ENCODE assay signal across 14 cellular contexts in the genomic region with DNA sequence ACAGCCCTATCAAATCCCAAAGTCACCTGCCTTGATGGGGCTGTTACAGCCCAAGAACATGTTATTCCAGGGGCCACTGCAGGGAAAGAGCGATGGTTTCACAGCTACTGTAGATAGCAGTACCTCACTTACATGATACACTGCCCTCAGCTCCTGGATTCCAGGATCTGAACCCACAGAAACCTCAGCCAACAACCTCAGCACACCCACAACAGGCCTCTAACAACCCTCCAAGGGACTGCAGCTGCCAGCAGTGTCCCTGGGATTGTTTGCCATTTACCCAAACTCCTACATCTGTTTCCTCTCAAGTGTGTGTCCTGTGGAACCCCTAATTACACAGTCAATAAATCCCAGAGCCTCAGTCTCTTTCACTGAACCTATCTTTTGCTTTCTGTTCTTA. TPM values are rescaled to one million over a fixed set of nuclear protein-coding genes. Genes with fewer than 3 reads are reported as not detected.
DNase-seq lines count a peak whose midpoint lies in the region; ATAC-seq and TF ChIP-seq lines count a peak whose summit lies in the region.
"Had no signal": no experiment of that assay in that cellular context is flagged by ENCODE, and none has a peak within 500 bp of the region (broad histone marks: within the 10 kb centered on the region; RNA-seq: fewer than 3 reads in every experiment).

No MANE protein-coding gene starts in this region.

- no peaks in the 10 kb centered on the region for H3K27me3 ChIP-seq in adrenal gland
- H3K27me3 ChIP-seq: breast epithelium had no signal

- 87 to 100% (median 88%) methylated on average over 1 of the region's 1 CpG for WGBS in adrenal gland, 4 donors

- no peak overlapping the region for H3K27ac ChIP-seq in adrenal gland
- H3K27ac ChIP-seq: breast epithelium had no signal

- no peaks in the 10 kb centered on the region for H3K9me3 Mint-ChIP-seq in T-helper 2 cell treated with Interferon-gamma antibody and Interleukin-4, amounts not matched to agents 5 μg/mL and 100 μg/mL, for 36 hours
- H3K9me3 Mint-ChIP-seq in type B pancreatic cell = no peaks in the 10 kb centered on the region

- peaks cover 3% of the 10 kb centered on the region for H3K36me3 Mint-ChIP-seq in T-helper 2 cell treated with Interferon-gamma antibody and Interleukin-4, amounts not matched to agents 5 μg/mL and 100 μg/mL, for 36 hours (ENCODE audit: low read depth)
- peaks cover 43% of the 10 kb centered on the region for H3K36me3 Mint-ChIP-seq in type B pancreatic cell

- H3K27me3 Mint-ChIP-seq in T-helper 2 cell treated with Interferon-gamma antibody and Interleukin-4, amounts not matched to agents 5 μg/mL and 100 μg/mL, for 36 hours (ENCODE audit: low read depth) = peaks cover 12% of the 10 kb centered on the region
- no peaks in the 10 kb centered on the region for H3K27me3 Mint-ChIP-seq in type B pancreatic cell

- no peaks in the 10 kb centered on the region for H3K4me1 ChIP-seq in adrenal gland (replicated peaks in 1 of 2)
- H3K4me1 ChIP-seq: breast epithelium had no signal

- DNase-seq in stimulated activated CD4-positive, alpha-beta T cell treated with anti-CD3 and anti-CD28 coated beads, Interleukin-12 subunit alpha, Interleukin-12 subunit beta, amount 100 ng/mL, for 48 hours (ENCODE audit: low read depth in 2 of 3, low spot score in 1 of 3) = peak in 2 of 3 donors; percentile 27 to 59
- DNase-seq in stimulated activated CD4-positive, alpha-beta T cell treated with anti-CD3 and anti-CD28 coated beads, Interleukin-4, amount 100 ng/mL, for 4 hours = no peak
- DNase-seq in T-helper 2 cell treated with Interferon-gamma antibody and Interleukin-4, amounts not matched to agents 5 μg/mL and 100 μg/mL, for 36 hours (ENCODE audit: low spot score) = peak; percentile 32
- DNase-seq in foreskin fibroblast (peak; percentile 16 to 33), type B pancreatic cell (ENCODE audit: extremely low spot score, unreplicated experiment) (peak; percentile 10), NCI-H146 treated with DMSO at 0.1 percent for 48 hours (lab: John Stamatoyannopoulos, UW; ENCODE audit: unreplicated experiment) (no peak), adrenal gland (no peak)
- DNase-seq: glutamatergic neuron, kidney, NCI-H774 had no signal

- no peak for TF ChIP-seq POLR2A in adrenal gland (IDR thresholded peaks at IDR 0.05)

- intact Hi-C loops in adrenal gland (cut with DNase I) = no loop called here

- no peaks in the 10 kb centered on the region for H3K9me3 ChIP-seq in adrenal gland (replicated peaks in 1 of 3)
- H3K9me3 ChIP-seq: breast epithelium had no signal

- no peak overlapping the region for H3K27ac Mint-ChIP-seq in T-helper 2 cell treated with Interferon-gamma antibody and Interleukin-4, amounts not matched to agents 5 μg/mL and 100 μg/mL, for 36 hours
- no peak overlapping the region for H3K27ac Mint-ChIP-seq in type B pancreatic cell

- peak overlapping the region; percentile 29 for H3K4me3 Mint-ChIP-seq in T-helper 2 cell treated with Interferon-gamma antibody and Interleukin-4, amounts not matched to agents 5 μg/mL and 100 μg/mL, for 36 hours
- H3K4me3 Mint-ChIP-seq in type B pancreatic cell = no peak overlapping the region
- H3K4me3 Mint-ChIP-seq: CD14-positive monocyte had no signal

- TF ChIP-seq CTCF in foreskin fibroblast (IDR thresholded peaks at IDR 0.05; ENCODE audit: low read depth, low read length) (no peak), type B pancreatic cell (conservative IDR thresholded peaks at IDR 0.05) (no peak), adrenal gland (IDR thresholded peaks at IDR 0.05) (no peak)

- no peak overlapping the region for H3K4me3 ChIP-seq in foreskin fibroblast (ENCODE audit: low read depth in 1 of 2, low read length in 2 of 2)
- H3K4me3 ChIP-seq in adrenal gland = no peak overlapping the region
- H3K4me3 ChIP-seq: breast epithelium, K562 had no signal

- no peaks in the 10 kb centered on the region for H3K36me3 ChIP-seq in adrenal gland (replicated peaks in 1 of 2)
- H3K36me3 ChIP-seq: breast epithelium had no signal

- no peak for ATAC-seq in HG03571 (IDR thresholded peaks at IDR 0.05; ENCODE audit: unreplicated experiment)
- ATAC-seq: K562 had no signal

- peaks cover 25% of the 10 kb centered on the region for H3K4me1 Mint-ChIP-seq in T-helper 2 cell treated with Interferon-gamma antibody and Interleukin-4, amounts not matched to agents 5 μg/mL and 100 μg/mL, for 36 hours (ENCODE audit: low read depth)
- H3K4me1 Mint-ChIP-seq in type B pancreatic cell (ENCODE audit: unreplicated experiment) = no peaks in the 10 kb centered on the region

RNA-seq across cellular contexts. Expression of a gene that starts 28.2 kb away (rescaled TPM):
- total RNA-seq in type B pancreatic cell (ENCODE audit: low replicate concordance) (29.3 and 42.7 TPM in 2 replicates), adrenal gland (100 to 1,000 TPM in 1 of 8 donors, 10 to 100 TPM in 7; 33.0 to 116 (median 71.4) TPM)
- 10 to 100 TPM; 18.7 to 40.1 (median 21.6) TPM for polyA plus RNA-seq in adrenal gland

RNA-seq across cellular contexts. Expression of a gene that starts 57.0 kb away (rescaled TPM):
- total RNA-seq in type B pancreatic cell (ENCODE audit: low replicate concordance) (34.3 and 35.5 TPM in 2 replicates), adrenal gland (10 to 100 TPM; 21.6 to 60.5 (median 46.3) TPM)
- 10 to 100 TPM; 16.2 to 58.9 (median 21.4) TPM for polyA plus RNA-seq in adrenal gland

Comparison
In these comparisons a context has a peak if more than half of its experiments do, and no peak if none do; other contexts are left out.
1. DNase-seq: peak in stimulated activated CD4-positive, alpha-beta T cell treated with anti-CD3 and anti-CD28 coated beads, Interleukin-12 subunit alpha, Interleukin-12 subunit beta, amount 100 ng/mL, for 48 hours (2 of 3), T-helper 2 cell treated with Interferon-gamma antibody and Interleukin-4, amounts not matched to agents 5 μg/mL and 100 μg/mL, for 36 hours (single experiment), foreskin fibroblast (2 of 2) and type B pancreatic cell (single experiment); none in stimulated activated CD4-positive, alpha-beta T cell treated with anti-CD3 and anti-CD28 coated beads, Interleukin-4, amount 100 ng/mL, for 4 hours (0 of 2), NCI-H146 treated with DMSO at 0.1 percent for 48 hours (single experiment) and adrenal gland (0 of 7).